ENCODE assay signal across 1 cellular context in genomic region chr4:7687006-7687405, GRCh38.
TF ChIP-seq lines count a peak whose summit lies in the region.

No MANE protein-coding gene starts in this region.

TF ChIP-seq in IMR-90, 13 proteins besides CTCF, POLR2A, EP300 and RAD21 (continued from another document):
- no peak for TF ChIP-seq ELK1 (IDR thresholded peaks at IDR 0.05; ENCODE audit: borderline replicate concordance, low read depth, low read length)
- no peak for TF ChIP-seq BHLHE40 (IDR thresholded peaks at IDR 0.05; ENCODE audit: low read depth, low read length)
